ENCODE assay signal across 1 cellular context in the genomic region with DNA sequence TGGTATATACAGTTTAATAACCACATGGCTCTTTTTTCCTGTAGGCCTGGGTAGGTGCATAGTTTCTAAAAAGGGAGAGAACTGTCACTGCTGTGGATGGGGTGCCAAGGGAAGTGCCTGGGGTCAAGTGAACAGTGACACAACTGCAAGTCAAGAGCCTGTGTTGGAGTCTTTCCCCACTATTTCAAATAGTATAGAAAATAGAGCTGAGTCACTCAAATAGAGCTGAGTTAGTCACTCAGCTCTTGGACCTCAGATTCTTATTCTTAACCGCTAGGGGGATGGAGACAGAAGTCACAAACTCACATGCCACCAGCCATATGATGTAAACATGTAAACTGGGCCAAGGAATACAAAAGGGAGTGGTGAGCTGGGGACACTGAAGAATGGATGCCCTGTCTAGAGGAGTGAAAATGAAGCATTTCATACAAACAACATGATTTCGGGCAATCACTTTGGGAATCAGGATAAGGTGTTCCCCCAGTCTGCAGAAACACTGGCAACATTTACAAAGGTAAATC.
TF ChIP-seq lines count a peak whose summit lies in the region.

No MANE protein-coding gene starts in this region.

TF ChIP-seq in HepG2, 621 proteins besides CTCF, POLR2A, EP300 and RAD21 (continued from another document):
- TF ChIP-seq TFE3 (CRISPR knock-in tag; IDR thresholded peaks at IDR 0.05), result peak; percentile 65; the same call in 1 of the 2 replicates
- TF ChIP-seq HDAC2 (CRISPR knock-in tag; IDR thresholded peaks at IDR 0.05), result peak; percentile 28; the same call in 1 of the 2 replicates
- TF ChIP-seq FOXA3 (CRISPR knock-in tag; IDR thresholded peaks at IDR 0.05), result peak; percentile 85
- peak; percentile 53; the same call in 1 of the 2 replicates for TF ChIP-seq ZMYM4 (CRISPR knock-in tag; IDR thresholded peaks at IDR 0.05)
- TF ChIP-seq MXD4 (CRISPR knock-in tag; IDR thresholded peaks at IDR 0.05), result 0 out of 2 replicates have a peak, but pooled peaks have one; percentile 22
- TF ChIP-seq, protein P1, sequence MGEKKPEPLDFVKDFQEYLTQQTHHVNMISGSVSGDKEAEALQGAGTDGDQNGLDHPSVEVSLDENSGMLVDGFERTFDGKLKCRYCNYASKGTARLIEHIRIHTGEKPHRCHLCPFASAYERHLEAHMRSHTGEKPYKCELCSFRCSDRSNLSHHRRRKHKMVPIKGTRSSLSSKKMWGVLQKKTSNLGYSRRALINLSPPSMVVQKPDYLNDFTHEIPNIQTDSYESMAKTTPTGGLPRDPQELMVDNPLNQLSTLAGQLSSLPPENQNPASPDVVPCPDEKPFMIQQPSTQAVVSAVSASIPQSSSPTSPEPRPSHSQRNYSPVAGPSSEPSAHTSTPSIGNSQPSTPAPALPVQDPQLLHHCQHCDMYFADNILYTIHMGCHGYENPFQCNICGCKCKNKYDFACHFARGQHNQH (CRISPR knock-in tag; IDR thresholded peaks at IDR 0.05), result peak; percentile 35; the same call in 1 of the 2 replicates
- TF ChIP-seq GATAD2A (CRISPR knock-in tag; IDR thresholded peaks at IDR 0.05), result peak; percentile 85
- peak; percentile 60 for TF ChIP-seq FOSL2 (CRISPR knock-in tag; IDR thresholded peaks at IDR 0.05)
- TF ChIP-seq DNMT3B (CRISPR knock-in tag; conservative IDR thresholded peaks at IDR 0.05), result peak; percentile 56; the same call in 1 of the 2 replicates
- TF ChIP-seq KAT8 (CRISPR knock-in tag; IDR thresholded peaks at IDR 0.05), result peak; percentile 71
- peak; percentile 33; the same call in 1 of the 2 replicates for TF ChIP-seq SOX5 (CRISPR knock-in tag; IDR thresholded peaks at IDR 0.05; ENCODE audit: borderline replicate concordance)
- TF ChIP-seq SOX6 (IDR thresholded peaks at IDR 0.05), result no peak
- TF ChIP-seq SOX6 (CRISPR knock-in tag; IDR thresholded peaks at IDR 0.05), result peak; percentile 43; the same call in 1 of the 2 replicates
- TF ChIP-seq GPN1 (CRISPR knock-in tag; IDR thresholded peaks at IDR 0.05; ENCODE audit: borderline replicate concordance), result no peak
- TF ChIP-seq TGIF2 (CRISPR knock-in tag; IDR thresholded peaks at IDR 0.05), result 0 out of 2 replicates have a peak, but pooled peaks have one; percentile 57
- TF ChIP-seq SMC3 (IDR thresholded peaks at IDR 0.05; ENCODE audit: low read length), result peak; percentile 67; the same call in 1 of the 2 replicates
- TF ChIP-seq ZNF446 (CRISPR knock-in tag; IDR thresholded peaks at IDR 0.05), result no peak
TF ChIP-seq in HepG2: peak in this region for 78.
